ENCODE assay signal across 10 cellular contexts in genomic region chr11:44978961-44979331, GRCh38. TPM values are rescaled to one million over a fixed set of nuclear protein-coding genes. Genes with fewer than 3 reads are reported as not detected.
DNase-seq lines count a peak whose midpoint lies in the region; ATAC-seq and TF ChIP-seq lines count a peak whose summit lies in the region.
"Had no signal": no experiment of that assay in that cellular context is flagged by ENCODE, and none has a peak within 500 bp of the region (broad histone marks: within the 10 kb centered on the region; RNA-seq: fewer than 3 reads in every experiment).

No MANE protein-coding gene starts in this region.

- peak overlapping the region; percentile 27 for H3K4me2 ChIP-seq in neural progenitor cell

- H3K36me3 ChIP-seq in neural progenitor cell (no peaks in the 10 kb centered on the region), MG63 (no peaks in the 10 kb centered on the region)

- no peaks in the 10 kb centered on the region for H3K9me3 Mint-ChIP-seq in central memory CD8-positive, alpha-beta T cell
- H3K9me3 Mint-ChIP-seq in neural progenitor cell = peaks cover 5% of the 10 kb centered on the region
- H3K9me3 Mint-ChIP-seq: naive thymus-derived CD4-positive, alpha-beta T cell had no signal

- peak overlapping the region; percentile 71 for H3K27ac ChIP-seq in neural progenitor cell

- no peaks in the 10 kb centered on the region for H4K20me1 ChIP-seq in neural progenitor cell (ENCODE audit: low read depth)

- no peak overlapping the region for H2AFZ ChIP-seq in neural progenitor cell (replicated peaks)

- H3F3A ChIP-seq in neural progenitor cell (ENCODE audit: low read depth) = peaks cover 45% of the 10 kb centered on the region

- no peaks in the 10 kb centered on the region for H3K79me2 ChIP-seq in neural progenitor cell (ENCODE audit: low read depth)

- ATAC-seq in central memory CD8-positive, alpha-beta T cell (replicated peaks; ENCODE audit: extremely low read depth, poor library complexity, severe bottlenecking) = peak; percentile 12
- ATAC-seq in HG03108 (IDR thresholded peaks at IDR 0.05; ENCODE audit: unreplicated experiment) = no peak
- ATAC-seq: naive thymus-derived CD4-positive, alpha-beta T cell had no signal

- H3K9me3 ChIP-seq in neural progenitor cell (ENCODE audit: low read depth) (no peaks in the 10 kb centered on the region), MG63 (no peaks in the 10 kb centered on the region)

- H3K4me3 ChIP-seq in neural progenitor cell = no peak overlapping the region
- no peak overlapping the region for H3K4me3 ChIP-seq in MG63

- H3K4me1 ChIP-seq in neural progenitor cell = peaks cover 45% of the 10 kb centered on the region

- peaks cover 37% of the 10 kb centered on the region for H3K4me1 Mint-ChIP-seq in central memory CD8-positive, alpha-beta T cell
- peaks cover 29% of the 10 kb centered on the region for H3K4me1 Mint-ChIP-seq in neural progenitor cell

- no peaks in the 10 kb centered on the region for H3K27me3 Mint-ChIP-seq in central memory CD8-positive, alpha-beta T cell
- peaks cover 12% of the 10 kb centered on the region for H3K27me3 Mint-ChIP-seq in neural progenitor cell (ENCODE audit: insufficient read depth, low read depth)
- H3K27me3 Mint-ChIP-seq: naive thymus-derived CD4-positive, alpha-beta T cell had no signal

- H3K4me3 Mint-ChIP-seq in central memory CD8-positive, alpha-beta T cell = no peak overlapping the region
- H3K4me3 Mint-ChIP-seq in neural progenitor cell = no peak overlapping the region
- H3K4me3 Mint-ChIP-seq: naive thymus-derived CD4-positive, alpha-beta T cell had no signal

- H3K27me3 ChIP-seq in neural progenitor cell (no peaks in the 10 kb centered on the region), MG63 (no peaks in the 10 kb centered on the region)

- H3K36me3 Mint-ChIP-seq in central memory CD8-positive, alpha-beta T cell (ENCODE audit: insufficient read depth) = peaks cover 3% of the 10 kb centered on the region
- no peaks in the 10 kb centered on the region for H3K36me3 Mint-ChIP-seq in neural progenitor cell
- H3K36me3 Mint-ChIP-seq: naive thymus-derived CD4-positive, alpha-beta T cell had no signal

- DNase-seq in DMS79 (lab: John Stamatoyannopoulos, UW) = peak; percentile 95
- DNase-seq in NCI-H2081 (lab: John Stamatoyannopoulos, UW) = peak; percentile 95 to 98
- no peak for DNase-seq in central memory CD8-positive, alpha-beta T cell (ENCODE audit: low spot score in 2 of 2)
- DNase-seq in neural progenitor cell (ENCODE audit: low spot score) = no peak
- no peak for DNase-seq in MG63
- DNase-seq in CD1c-positive myeloid dendritic cell (ENCODE audit: extremely low spot score) = no peak
- DNase-seq in iPS-NIHi11 (ENCODE audit: low spot score) = no peak
- DNase-seq: activated naive CD4-positive, alpha-beta T cell treated with Interleukin-2 at 50 U/mL for 16 hours; naive thymus-derived CD4-positive, alpha-beta T cell had no signal

- TF ChIP-seq CTCF in neural progenitor cell (IDR thresholded peaks at IDR 0.05) = no peak

- H3K27ac Mint-ChIP-seq in central memory CD8-positive, alpha-beta T cell (ENCODE audit: low read depth) = no peak overlapping the region
- peak overlapping the region; percentile 95 for H3K27ac Mint-ChIP-seq in neural progenitor cell

- no peak overlapping the region for H3K9ac ChIP-seq in neural progenitor cell

RNA-seq across cellular contexts. Expression of gene TP53I11, which starts 28.3 kb away (rescaled TPM):
- total RNA-seq in neural progenitor cell (ENCODE audit: low replicate concordance) = 23.1 and 91.9 TPM in 2 replicates
- 25.3 and 43.3 TPM in 2 replicates for total RNA-seq in MG63 (2014; rRNA removed; shearing (Covaris generic); ENCODE audit: low replicate concordance)

Comparison
In these comparisons a context has a peak if more than half of its experiments do, and no peak if none do; other contexts are left out.
1. DNase-seq: peak in DMS79 (single experiment) and NCI-H2081 (2 of 2); none in central memory CD8-positive, alpha-beta T cell (0 of 2), neural progenitor cell (single experiment), MG63 (single experiment), CD1c-positive myeloid dendritic cell (single experiment) and iPS-NIHi11 (single experiment).